ENCODE assay signal across 1 cellular context in the genomic region with DNA sequence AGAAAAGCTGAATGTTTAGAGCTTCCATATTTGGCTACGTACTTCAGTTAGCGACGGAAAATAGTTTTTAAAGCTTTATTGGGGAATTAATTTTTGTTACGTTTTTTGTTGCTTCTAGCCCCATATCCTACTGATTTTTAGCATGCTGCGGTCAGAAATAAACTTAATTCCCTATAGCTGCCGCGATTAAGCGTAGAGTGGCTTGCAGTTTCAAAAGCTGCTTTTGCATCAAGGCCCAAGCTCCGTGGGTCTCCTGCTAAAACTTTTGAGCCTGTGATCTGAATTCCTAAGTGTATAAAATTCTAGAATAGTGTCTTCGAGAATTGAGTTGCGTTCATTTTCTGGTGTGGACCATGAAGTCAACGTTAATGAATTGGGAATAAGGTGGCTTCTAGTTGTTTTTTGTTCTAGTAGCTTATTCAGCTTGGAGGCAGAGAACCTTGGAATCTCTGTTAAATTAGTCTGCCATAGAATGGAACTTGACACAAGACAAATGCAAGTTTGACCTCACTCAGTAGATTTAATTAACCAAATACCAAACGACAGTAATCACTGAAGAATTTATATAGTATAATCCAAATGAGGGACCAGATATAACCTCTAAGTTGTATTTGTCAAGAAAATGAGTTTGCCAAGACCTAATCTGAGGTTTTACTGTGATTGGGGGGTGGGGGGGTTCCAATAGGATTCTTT.
TF ChIP-seq lines count a peak whose summit lies in the region.

No MANE protein-coding gene starts in this region.

TF ChIP-seq in endothelial cell of umbilical vein, 7 proteins besides CTCF, POLR2A, EP300 and RAD21:
- TF ChIP-seq JUN (IDR thresholded peaks at IDR 0.05; ENCODE audit: borderline replicate concordance, insufficient read depth, insufficient read length, low read depth) (no peak), POLR2AphosphoS5 (IDR thresholded peaks at IDR 0.05; ENCODE audit: insufficient read depth, low read depth, low read length) (no peak), MYC (IDR thresholded peaks at IDR 0.05; ENCODE audit: low read depth, low read length) (no peak), GATA2 (IDR thresholded peaks at IDR 0.05; ENCODE audit: insufficient read depth, insufficient read length, low read depth, low read length) (no peak)
